In genomic region chr10:122199689-122200088, GRCh38 we compare ENCODE assay signal across 19 cellular contexts.
"Had no signal": no experiment of that assay in that cellular context is flagged by ENCODE, and none has a peak within 500 bp of the region (broad histone marks: within the 10 kb centered on the region; RNA-seq: fewer than 3 reads in every experiment).

No MANE protein-coding gene starts in this region.

- H3K4me1 ChIP-seq: esophagus squamous epithelium, lower lobe of right lung, pancreas had no signal

- H3K27me3 Mint-ChIP-seq: central memory CD8-positive, alpha-beta T cell; memory B cell; natural killer cell treated with Interleukin-12 subunit alpha and Interleukin-12 subunit beta and Interleukin-15 and Interleukin-18, amount 100 ng/mL, for 72 hours; progenitor cell of endocrine pancreas had no signal

- H3K27ac ChIP-seq: esophagus squamous epithelium, lower lobe of right lung, neural progenitor cell, pancreas, skin epidermis had no signal

- H3K9me3 Mint-ChIP-seq: central memory CD8-positive, alpha-beta T cell; memory B cell; natural killer cell treated with Interleukin-12 subunit alpha and Interleukin-12 subunit beta and Interleukin-15 and Interleukin-18, amount 100 ng/mL, for 72 hours had no signal

- H3K36me3 Mint-ChIP-seq: memory B cell; natural killer cell treated with Interleukin-12 subunit alpha and Interleukin-12 subunit beta and Interleukin-15 and Interleukin-18, amount 100 ng/mL, for 72 hours had no signal

- DNase-seq: effector memory CD4-positive, alpha-beta T cell; esophagus squamous epithelium; foreskin fibroblast; hypothalamus; kidney glomerular epithelial cell; lower lobe of right lung; midbrain; occipital lobe; pancreas; stimulated activated CD4-positive, alpha-beta T cell treated with anti-CD3 and anti-CD28 coated beads, Interleukin-2, amount 100 ng/mL, for 24 hours; stimulated activated naive CD4-positive, alpha-beta T cell; trophoblast cell had no signal

- H3K4me1 Mint-ChIP-seq: central memory CD8-positive, alpha-beta T cell; memory B cell had no signal

- H3K27me3 ChIP-seq: esophagus squamous epithelium, neural progenitor cell, pancreas had no signal

- H3K4me2 ChIP-seq: neural progenitor cell had no signal

- H3K4me3 ChIP-seq: esophagus squamous epithelium, lower lobe of right lung, neural progenitor cell, pancreas, skin epidermis had no signal

- ATAC-seq: left lobe of liver, pancreas had no signal

- H3K36me3 ChIP-seq: neural progenitor cell, pancreas had no signal

- H3K27ac Mint-ChIP-seq: memory B cell; natural killer cell treated with Interleukin-12 subunit alpha and Interleukin-12 subunit beta and Interleukin-15 and Interleukin-18, amount 100 ng/mL, for 72 hours; neural progenitor cell; progenitor cell of endocrine pancreas had no signal

- H3K4me3 Mint-ChIP-seq: central memory CD8-positive, alpha-beta T cell; memory B cell; natural killer cell treated with Interleukin-12 subunit alpha and Interleukin-12 subunit beta and Interleukin-15 and Interleukin-18, amount 100 ng/mL, for 72 hours; neural progenitor cell had no signal

- H3K9ac ChIP-seq: neural progenitor cell had no signal

- H3K9me3 ChIP-seq: esophagus squamous epithelium, lower lobe of right lung, pancreas had no signal
